In genomic region chr15:80773792-80774352, GRCh38 we compare ENCODE assay signal across 20 cellular contexts. TPM values are rescaled to one million over a fixed set of nuclear protein-coding genes. Genes with fewer than 3 reads are reported as not detected.
"Had no signal": no experiment of that assay in that cellular context is flagged by ENCODE, and none has a peak within 500 bp of the region (broad histone marks: within the 10 kb centered on the region; RNA-seq: fewer than 3 reads in every experiment).

No MANE protein-coding gene starts in this region.

- ATAC-seq: gastrocnemius medialis; naive thymus-derived CD4-positive, alpha-beta T cell; pancreas; right lobe of liver had no signal

- H3K27ac ChIP-seq: dorsolateral prefrontal cortex, gastrocnemius medialis, pancreas, right lobe of liver, stomach, thyroid gland, vagina had no signal

- H3K36me3 Mint-ChIP-seq: naive thymus-derived CD4-positive, alpha-beta T cell had no signal

- DNase-seq: dorsolateral prefrontal cortex; effector CD4-positive, alpha-beta T cell; gastrocnemius medialis; head of caudate nucleus; mesendoderm; midbrain; naive thymus-derived CD4-positive, alpha-beta T cell; nucleus accumbens; pancreas; right lobe of liver; small intestine; stimulated activated CD4-positive, alpha-beta T cell treated with anti-CD3 and anti-CD28 coated beads, Interleukin-15, amount 100 ng/mL, for 24 hours; stimulated activated CD4-positive, alpha-beta T cell treated with anti-CD3 and anti-CD28 coated beads, Interleukin-2, amount 100 ng/mL, for 48 hours; stimulated activated CD8-positive, alpha-beta memory T cell treated with anti-CD3 and anti-CD28 coated beads, Interleukin-4, amount 100 ng/mL, for 48 hours; stimulated activated naive CD4-positive, alpha-beta T cell treated with Interleukin-2 at 50 U/mL for 16 hours; stomach; thyroid gland; trophoblast cell had no signal

- H3K27ac Mint-ChIP-seq: naive thymus-derived CD4-positive, alpha-beta T cell had no signal

- H3K9me3 Mint-ChIP-seq: nephron had no signal

- H3K4me3 Mint-ChIP-seq: naive thymus-derived CD4-positive, alpha-beta T cell; nephron had no signal

RNA-seq across cellular contexts. Expression of gene CEMIP, which starts 5.3 kb away (rescaled TPM):
- total RNA-seq: naive thymus-derived CD4-positive, alpha-beta T cell had no signal
